8 cellular contexts compared by ENCODE assay signal in genomic region chr12:46153267-46153872, GRCh38.
A peak's percentile ranks its signal among the peaks of the same experiment; 100 is the strongest.
DNase-seq lines count a peak whose midpoint lies in the region; ATAC-seq, FAIRE-seq and TF ChIP-seq lines count a peak whose summit lies in the region.

No MANE protein-coding gene starts in this region.

- POLR2A ChIA-PET in A549 (lab: Yijun Ruan, JAX) = no interaction called here

- H3K27ac Mint-ChIP-seq in progenitor cell of endocrine pancreas = no peak overlapping the region

- peaks cover 11% of the 10 kb centered on the region; the same call in 1 of the 3 replicates for H3K9me3 ChIP-seq in A549

- H3K36me3 Mint-ChIP-seq in progenitor cell of endocrine pancreas (ENCODE audit: insufficient read depth) = peaks cover 4% of the 10 kb centered on the region

- H3K4me2 ChIP-seq in A549 = peak overlapping the region; percentile 64

- TF ChIP-seq EP300 in A549 (IDR thresholded peaks at IDR 0.05) = no peak

- DNase-seq in A549 (ENCODE audit: low read depth in 1 of 2, low spot score in 1 of 2) (peak; percentile 31 to 49), GM10266 (ENCODE audit: extremely low spot score) (peak; percentile 14), OCI-M1 (lab: John Stamatoyannopoulos, UW) (peak; percentile 62), epithelial cell of esophagus (ENCODE audit: low read depth) (peak; percentile 48), progenitor cell of endocrine pancreas (ENCODE audit: low spot score, unreplicated experiment) (no peak), NCI-H1436 (lab: John Stamatoyannopoulos, UW) (no peak)
- no peak for DNase-seq in activated CD8-positive, alpha-beta memory T cell treated with anti-CD3 and anti-CD28 coated beads, Interleukin-2, amount 50 U/mL, for 4 hours

- TF ChIP-seq POLR2A in A549 (IDR thresholded peaks at IDR 0.05; ENCODE audit: low read length) = no peak

- no peak overlapping the region for H3K4me3 Mint-ChIP-seq in progenitor cell of endocrine pancreas (ENCODE audit: low read depth)

- H3K4me1 Mint-ChIP-seq in progenitor cell of endocrine pancreas (ENCODE audit: low read depth) = peaks cover 13% of the 10 kb centered on the region

- 8% methylated on average over 2 of the region's 2 CpGs for WGBS in A549 (ENCODE audit: missing lambda C conversion rate)

- H3K27me3 Mint-ChIP-seq in progenitor cell of endocrine pancreas = no peaks in the 10 kb centered on the region

- peak overlapping the region in 1 of 2 experiments; percentile 46; a peak in 1 of 6 replicates for H3K27ac ChIP-seq in A549

- ATAC-seq in A549 (no peak), HG03135 (IDR thresholded peaks at IDR 0.05; ENCODE audit: unreplicated experiment) (no peak)

- CTCF ChIA-PET in A549 (lab: Yijun Ruan, JAX) = interaction anchor here (0.8 to 1.6 kb wide), 7 partner anchors 8 to 868 kb away, joined by 3 to 7 read pairs (median 5); no protein-coding TSS in a partner anchor

- no peak for FAIRE-seq in A549 (lab: Jason Lieb, UNC)

- peaks cover 9% of the 10 kb centered on the region for H3K9me3 Mint-ChIP-seq in progenitor cell of endocrine pancreas (ENCODE audit: low read depth)

- peak; percentile 77 to 83 for TF ChIP-seq RAD21 in A549 (conservative IDR thresholded peaks at IDR 0.05 in 1 of 2, IDR thresholded peaks at IDR 0.05 in 1 of 2)

- peak; percentile 77 for TF ChIP-seq CTCF in A549 (IDR thresholded peaks at IDR 0.05)
- peak; percentile 61 for TF ChIP-seq CTCF in GM10266 (IDR thresholded peaks at IDR 0.05; ENCODE audit: control insufficient read depth, insufficient read depth, low read depth, missing control alignments)
- peak; percentile 66 for TF ChIP-seq CTCF in epithelial cell of esophagus (IDR thresholded peaks at IDR 0.05; ENCODE audit: insufficient read depth, low read depth, low read length, missing control alignments)
- TF ChIP-seq CTCF in progenitor cell of endocrine pancreas (IDR thresholded peaks at IDR 0.05; ENCODE audit: unreplicated experiment) = peak; percentile 73

- no peak overlapping the region for H3K4me3 ChIP-seq in A549
- no peak overlapping the region for H3K4me3 ChIP-seq in epithelial cell of esophagus (ENCODE audit: low read length)

- H3K4me1 ChIP-seq in A549 = peaks cover 15% of the 10 kb centered on the region

TF ChIP-seq in A549, 52 proteins besides CTCF, POLR2A, EP300 and RAD21:
- TF ChIP-seq POLR2AphosphoS2 (conservative IDR thresholded peaks at IDR 0.05; ENCODE audit: low read length) (no peak), SMC3 (IDR thresholded peaks at IDR 0.05) (peak; percentile 81), CEBPB (IDR thresholded peaks at IDR 0.05) (peak; percentile 17 to 58; a peak in 2 of 4 replicates), REST (IDR thresholded peaks at IDR 0.05) (no peak)

Comparison
In these comparisons a context has a peak if more than half of its experiments do, and no peak if none do; other contexts are left out.
1. DNase-seq: peak in A549 (2 of 2), GM10266 (single experiment), OCI-M1 (single experiment) and epithelial cell of esophagus (single experiment); none in progenitor cell of endocrine pancreas (single experiment), NCI-H1436 (single experiment) and activated CD8-positive, alpha-beta memory T cell treated with anti-CD3 and anti-CD28 coated beads, Interleukin-2, amount 50 U/mL, for 4 hours (single experiment).
2. Peak in every context shown above with its lines, with median percentiles within 50 percentile points of each other: CTCF ChIP-seq.